Comparison of ENCODE assay signal across 9 cellular contexts in the genomic region with DNA sequence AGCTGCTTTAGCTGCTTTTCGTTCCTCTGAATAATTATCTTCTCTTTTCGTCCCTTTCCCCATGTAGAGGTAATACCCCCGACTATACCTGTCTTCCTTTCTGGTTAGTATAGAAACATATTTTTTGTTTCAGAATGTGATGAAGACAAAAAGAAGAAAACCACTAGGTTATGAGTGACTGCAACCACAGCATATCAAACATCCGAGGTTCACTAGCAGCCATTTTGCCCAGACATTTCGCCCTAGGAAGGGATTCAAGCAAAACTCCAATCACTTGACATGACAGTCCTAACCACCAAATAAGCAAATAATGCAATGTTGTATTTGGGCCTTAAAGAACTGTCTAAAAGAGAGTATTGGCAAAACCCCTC. TPM values are rescaled to one million over a fixed set of nuclear protein-coding genes. Genes with fewer than 3 reads are reported as not detected.
DNase-seq lines count a peak whose midpoint lies in the region; ATAC-seq, FAIRE-seq and TF ChIP-seq lines count a peak whose summit lies in the region.
"Had no signal": no experiment of that assay in that cellular context is flagged by ENCODE, and none has a peak within 500 bp of the region (broad histone marks: within the 10 kb centered on the region; RNA-seq: fewer than 3 reads in every experiment).

No MANE protein-coding gene starts in this region.

- no peak for DNase-seq in activated CD4-positive, alpha-beta T cell treated with anti-CD3 and anti-CD28 coated beads for 36 hours
- DNase-seq in activated CD4-positive, alpha-beta T cell treated with anti-CD3 and anti-CD28 coated beads for 4 hours, result no peak
- DNase-seq in esophagus squamous epithelium (lab: John Stamatoyannopoulos, UW) (no peak), NCI-H2107 treated with DMSO at 0.1 percent for 48 hours (lab: John Stamatoyannopoulos, UW; ENCODE audit: unreplicated experiment) (no peak), urothelium cell line (ENCODE audit: low spot score) (no peak)

- WGBS in esophagus squamous epithelium, 2 donors, result 60 to 70% methylated on average over 5 of the region's 5 CpGs

- H3K9ac ChIP-seq in OCI-LY3 (ENCODE audit: low read length), result no peak overlapping the region

- intact Hi-C loops in activated CD4-positive, alpha-beta T cell treated with anti-CD3 and anti-CD28 coated beads for 36 hours (cut with DNase I, micrococcal nuclease), result loop anchor here (1.0 to 5.0 kb wide), 2 partner anchors 9 to 33 kb away; partner anchors contain the start of gene SNX5 (in 1 of the 2)
- intact Hi-C loops in esophagus squamous epithelium (cut with DNase I), result no loop called here

- H3K27ac Mint-ChIP-seq in activated CD4-positive, alpha-beta T cell treated with anti-CD3 and anti-CD28 coated beads for 36 hours, result peak overlapping the region; percentile 78
- H3K27ac Mint-ChIP-seq in stimulated activated memory B cell treated with anti-CD40 and anti-IgM and Interleukin-4, amounts not matched to agents 10 μg/mL and 1 μg/mL and 100 μg/mL, for 72 hours, result peak overlapping the region; percentile 100

- no peak for FAIRE-seq in urothelium cell line (lab: Jason Lieb, UNC)
- FAIRE-seq: TTC549 had no signal

- no peak for TF ChIP-seq POLR2A in esophagus squamous epithelium (IDR thresholded peaks at IDR 0.05)

- H3K27me3 Mint-ChIP-seq in activated CD4-positive, alpha-beta T cell treated with anti-CD3 and anti-CD28 coated beads for 36 hours, result no peaks in the 10 kb centered on the region
- no peaks in the 10 kb centered on the region for H3K27me3 Mint-ChIP-seq in stimulated activated memory B cell treated with anti-CD40 and anti-IgM and Interleukin-4, amounts not matched to agents 10 μg/mL and 1 μg/mL and 100 μg/mL, for 72 hours

- H3K27ac ChIP-seq in OCI-LY3 (ENCODE audit: low read length) (peak overlapping the region; percentile 69), esophagus squamous epithelium (peak overlapping the region; percentile 54 to 98 (median 76))

- H3K36me3 ChIP-seq in OCI-LY3 (replicated peaks; ENCODE audit: low read depth, low read length), result peaks cover 69% of the 10 kb centered on the region
- H3K36me3 ChIP-seq in esophagus squamous epithelium, result peaks cover 0 to 27% (median 3%) of the 10 kb centered on the region in 3 donors

- H3K4me3 ChIP-seq in OCI-LY3 (ENCODE audit: low read length), result peak overlapping the region; percentile 32
- no peak overlapping the region for H3K4me3 ChIP-seq in esophagus squamous epithelium

- H3K9me3 ChIP-seq in OCI-LY3 (ENCODE audit: insufficient read depth, low read length) (no peaks in the 10 kb centered on the region), esophagus squamous epithelium (no peaks in the 10 kb centered on the region)

- peaks cover 74% of the 10 kb centered on the region for H3K36me3 Mint-ChIP-seq in activated CD4-positive, alpha-beta T cell treated with anti-CD3 and anti-CD28 coated beads for 36 hours (ENCODE audit: low read depth)
- peaks cover 57% of the 10 kb centered on the region for H3K36me3 Mint-ChIP-seq in stimulated activated memory B cell treated with anti-CD40 and anti-IgM and Interleukin-4, amounts not matched to agents 10 μg/mL and 1 μg/mL and 100 μg/mL, for 72 hours

- H3K4me1 Mint-ChIP-seq in activated CD4-positive, alpha-beta T cell treated with anti-CD3 and anti-CD28 coated beads for 36 hours, result peaks cover 85% of the 10 kb centered on the region
- H3K4me1 Mint-ChIP-seq in stimulated activated memory B cell treated with anti-CD40 and anti-IgM and Interleukin-4, amounts not matched to agents 10 μg/mL and 1 μg/mL and 100 μg/mL, for 72 hours, result peaks cover 98% of the 10 kb centered on the region

- CTCF ChIA-PET in activated CD4-positive, alpha-beta T cell treated with anti-CD3 and anti-CD28 coated beads for 36 hours (lab: Charles Lee), result interaction anchor here (1.1 to 1.9 kb wide), 4 partner anchors 9 to 277 kb away, joined by 4 to 12 read pairs (median 4); partner anchors contain the start of gene RRBP1

- H3K79me2 ChIP-seq in OCI-LY3 (ENCODE audit: low read length), result peaks cover 100% of the 10 kb centered on the region

- no peak for TF ChIP-seq CTCF in OCI-LY3 (IDR thresholded peaks at IDR 0.05; ENCODE audit: low read depth, low read length)
- no peak for TF ChIP-seq CTCF in esophagus squamous epithelium (IDR thresholded peaks at IDR 0.05)

- H4K20me1 ChIP-seq in OCI-LY3 (ENCODE audit: insufficient read depth, low read length), result peaks cover 100% of the 10 kb centered on the region

- peak; percentile 37 for ATAC-seq in activated CD4-positive, alpha-beta T cell treated with anti-CD3 and anti-CD28 coated beads for 36 hours
- ATAC-seq in stimulated activated memory B cell treated with anti-CD40 and anti-IgM and Interleukin-4, amounts not matched to agents 10 μg/mL and 1 μg/mL and 100 μg/mL, for 72 hours, result no peak
- ATAC-seq in HG03469 (IDR thresholded peaks at IDR 0.05; ENCODE audit: unreplicated experiment), result no peak

- H3K9me3 Mint-ChIP-seq in activated CD4-positive, alpha-beta T cell treated with anti-CD3 and anti-CD28 coated beads for 36 hours (ENCODE audit: low read depth), result no peaks in the 10 kb centered on the region
- H3K9me3 Mint-ChIP-seq in stimulated activated memory B cell treated with anti-CD40 and anti-IgM and Interleukin-4, amounts not matched to agents 10 μg/mL and 1 μg/mL and 100 μg/mL, for 72 hours, result no peaks in the 10 kb centered on the region

- no peak overlapping the region for H3K4me3 Mint-ChIP-seq in activated CD4-positive, alpha-beta T cell treated with anti-CD3 and anti-CD28 coated beads for 36 hours
- H3K4me3 Mint-ChIP-seq in stimulated activated memory B cell treated with anti-CD40 and anti-IgM and Interleukin-4, amounts not matched to agents 10 μg/mL and 1 μg/mL and 100 μg/mL, for 72 hours, result peak overlapping the region; percentile 68

- H3K4me2 ChIP-seq in OCI-LY3 (ENCODE audit: low read length), result peak overlapping the region; percentile 80

- H3K4me1 ChIP-seq in OCI-LY3 (ENCODE audit: low read length), result peaks cover 68% of the 10 kb centered on the region
- peaks cover 41 to 95% (median 67%) of the 10 kb centered on the region in 3 donors for H3K4me1 ChIP-seq in esophagus squamous epithelium

- POLR2A ChIA-PET in activated CD4-positive, alpha-beta T cell treated with anti-CD3 and anti-CD28 coated beads for 36 hours (lab: Charles Lee), result interaction anchor here (1.0 kb wide), 1 partner anchor 10 kb away, joined by 3 read pairs; no protein-coding TSS in a partner anchor

- H2AFZ ChIP-seq in OCI-LY3 (ENCODE audit: low read depth, low read length), result no peak overlapping the region

- H3K27me3 ChIP-seq in OCI-LY3 (ENCODE audit: low read depth, low read length) (no peaks in the 10 kb centered on the region), esophagus squamous epithelium (no peaks in the 10 kb centered on the region)

RNA-seq across cellular contexts. Expression of gene SNX5, which starts 9.4 kb away (rescaled TPM):
- total RNA-seq in activated CD4-positive, alpha-beta T cell treated with anti-CD3 and anti-CD28 coated beads for 36 hours, result 100 to 1,000 TPM; 204 to 227 TPM
- total RNA-seq in esophagus squamous epithelium, result 100 to 1,000 TPM in 2 of 4 donors, 10 to 100 TPM in 2; 43.6 to 137 (median 98.5) TPM

RNA-seq across cellular contexts. Expression of gene MGME1, which starts 9.6 kb away (rescaled TPM):
- total RNA-seq in activated CD4-positive, alpha-beta T cell treated with anti-CD3 and anti-CD28 coated beads for 36 hours, result 10 to 100 TPM; 24.1 to 29.7 TPM
- total RNA-seq in esophagus squamous epithelium, result 10 to 100 TPM; 11.2 to 18.9 (median 12.0) TPM
